16 cellular contexts compared by ENCODE assay signal in the genomic region with DNA sequence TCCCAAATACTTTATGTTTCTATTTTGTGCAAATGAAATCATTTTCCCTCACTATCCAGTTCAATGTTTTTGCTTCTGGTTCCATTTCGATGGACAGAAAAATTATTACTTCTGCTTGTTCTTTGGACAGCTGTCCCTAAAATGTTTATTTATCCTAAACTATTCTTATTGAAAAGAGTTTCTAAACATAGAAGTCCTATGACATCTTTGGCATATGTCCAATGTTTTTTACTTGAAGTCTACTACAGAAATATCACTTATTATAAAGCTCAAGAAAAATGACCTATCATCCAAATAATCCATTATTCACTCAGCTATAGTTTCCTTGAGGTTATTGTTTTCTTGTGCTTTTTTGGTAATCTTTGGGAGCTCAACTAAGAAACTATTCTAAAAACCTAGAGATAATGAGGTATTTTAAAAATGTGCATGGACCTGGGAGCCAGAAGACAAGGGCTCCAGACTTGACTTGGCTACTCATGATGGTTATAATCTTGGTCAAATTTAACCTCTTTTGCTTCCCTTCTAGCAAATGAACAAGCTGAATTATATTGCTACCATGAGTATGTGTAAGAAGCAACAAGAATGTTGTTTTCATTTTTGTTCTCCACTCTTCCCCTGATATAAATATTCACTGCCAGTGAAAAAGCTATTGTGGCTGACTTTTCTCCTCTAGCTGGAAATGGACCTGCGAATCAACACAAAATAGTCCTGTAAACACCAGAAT.
A peak's percentile ranks its signal among the peaks of the same experiment; 100 is the strongest.
DNase-seq lines count a peak whose midpoint lies in the region; ATAC-seq and TF ChIP-seq lines count a peak whose summit lies in the region.
"Had no signal": no experiment of that assay in that cellular context is flagged by ENCODE, and none has a peak within 500 bp of the region (broad histone marks: within the 10 kb centered on the region; RNA-seq: fewer than 3 reads in every experiment).

No MANE protein-coding gene starts in this region.

- no peaks in the 10 kb centered on the region for H3K27me3 Mint-ChIP-seq in central memory CD8-positive, alpha-beta T cell
- no peaks in the 10 kb centered on the region for H3K27me3 Mint-ChIP-seq in stimulated activated naive CD8-positive, alpha-beta T cell treated with anti-CD3 and anti-CD28 coated beads, Interleukin-15, amount 100 ng/mL, for 72 hours
- H3K27me3 Mint-ChIP-seq: activated CD4-positive, alpha-beta memory T cell treated with anti-CD3 and anti-CD28 coated beads, Interleukin-2, amount 10 ng/mL, durations not matched to agents 7 days and 5 days had no signal

- H3K36me3 ChIP-seq in left ventricle myocardium inferior = no peaks in the 10 kb centered on the region
- no peaks in the 10 kb centered on the region for H3K36me3 ChIP-seq in tibial artery
- H3K36me3 ChIP-seq: esophagus squamous epithelium, ovary had no signal

- H3K9me3 ChIP-seq in left ventricle myocardium inferior (replicated peaks) (no peaks in the 10 kb centered on the region), tibial artery (no peaks in the 10 kb centered on the region)
- H3K9me3 ChIP-seq: esophagus squamous epithelium, ovary had no signal

- DNase-seq in left ventricle myocardium inferior (no peak), Right ventricle myocardium superior (no peak), iris pigment epithelial cell (ENCODE audit: low read depth) (peak; percentile 57), tibial artery (no peak), OCI-M2 (lab: John Stamatoyannopoulos, UW; ENCODE audit: unreplicated experiment) (no peak)
- no peak for DNase-seq in central memory CD8-positive, alpha-beta T cell (ENCODE audit: low spot score in 2 of 2)
- no peak for DNase-seq in stimulated activated naive CD8-positive, alpha-beta T cell treated with anti-CD3 and anti-CD28 coated beads, Interleukin-15, amount 100 ng/mL, for 72 hours
- DNase-seq: activated CD4-positive, alpha-beta memory T cell treated with anti-CD3 and anti-CD28 coated beads, Interleukin-2, amount 10 ng/mL, durations not matched to agents 7 days and 5 days; COR-L47; cortex of kidney; esophagus squamous epithelium; ovary; stimulated activated CD4-positive, alpha-beta T cell treated with anti-CD3 and anti-CD28 coated beads, Interleukin-4, amount 100 ng/mL, for 24 hours; SW 1271 had no signal

- H3K4me3 ChIP-seq in left ventricle myocardium inferior = no peak overlapping the region
- H3K4me3 ChIP-seq in tibial artery = no peak overlapping the region
- H3K4me3 ChIP-seq: esophagus squamous epithelium, ovary had no signal

- intact Hi-C loops in left ventricle myocardium inferior (cut with micrococcal nuclease) = no loop called here
- intact Hi-C loops in Right ventricle myocardium superior (cut with DNase I) = no loop called here
- intact Hi-C loops in tibial artery (cut with DNase I; ENCODE audit: low total_unique reads) = no loop called here

- H3K4me1 ChIP-seq in left ventricle myocardium inferior (peaks cover 61% of the 10 kb centered on the region), tibial artery (peaks cover 0 to 59% (median 25%) of the 10 kb centered on the region in 4 donors)

- peak overlapping the region; percentile 47 for H3K27ac Mint-ChIP-seq in central memory CD8-positive, alpha-beta T cell (ENCODE audit: low read depth)
- H3K27ac Mint-ChIP-seq in stimulated activated naive CD8-positive, alpha-beta T cell treated with anti-CD3 and anti-CD28 coated beads, Interleukin-15, amount 100 ng/mL, for 72 hours = no peak overlapping the region
- H3K27ac Mint-ChIP-seq: activated CD4-positive, alpha-beta memory T cell treated with anti-CD3 and anti-CD28 coated beads, Interleukin-2, amount 10 ng/mL, durations not matched to agents 7 days and 5 days; activated T-helper 1 cell treated with anti-CD3 and anti-CD28 coated beads, Interleukin-12 subunit alpha, Interleukin-12 subunit beta, Interleukin-2, Interleukin-4 antibody, amounts not matched to agents 30 ng/mL and 10 ng/mL and 1 ng/mL, durations not matched to agents 14 hours and 24 hours and 36 hours had no signal

- no peak for TF ChIP-seq CTCF in left ventricle myocardium inferior (IDR thresholded peaks at IDR 0.05; ENCODE audit: borderline replicate concordance)
- no peak for TF ChIP-seq CTCF in tibial artery (IDR thresholded peaks at IDR 0.05)

- H3K27ac ChIP-seq in left ventricle myocardium inferior (replicated peaks) (peak overlapping the region; percentile 49), tibial artery (peak overlapping the region; percentile 10 to 42)
- H3K27ac ChIP-seq: esophagus squamous epithelium, ovary had no signal

- ATAC-seq in Right ventricle myocardium superior (ENCODE audit: poor library complexity) (no peak), HG03139 (IDR thresholded peaks at IDR 0.05; ENCODE audit: unreplicated experiment) (no peak)
- no peak for ATAC-seq in central memory CD8-positive, alpha-beta T cell (replicated peaks; ENCODE audit: extremely low read depth, poor library complexity, severe bottlenecking)
- no peak for ATAC-seq in stimulated activated naive CD8-positive, alpha-beta T cell treated with anti-CD3 and anti-CD28 coated beads, Interleukin-15, amount 100 ng/mL, for 72 hours

- H3K27me3 ChIP-seq in left ventricle myocardium inferior (ENCODE audit: low read depth) (no peaks in the 10 kb centered on the region), tibial artery (no peaks in the 10 kb centered on the region)
- H3K27me3 ChIP-seq: esophagus squamous epithelium, ovary had no signal

- H3K4me1 Mint-ChIP-seq in central memory CD8-positive, alpha-beta T cell = peaks cover 56% of the 10 kb centered on the region
- H3K4me1 Mint-ChIP-seq in stimulated activated naive CD8-positive, alpha-beta T cell treated with anti-CD3 and anti-CD28 coated beads, Interleukin-15, amount 100 ng/mL, for 72 hours = peaks cover 22% of the 10 kb centered on the region
- H3K4me1 Mint-ChIP-seq: activated CD4-positive, alpha-beta memory T cell treated with anti-CD3 and anti-CD28 coated beads, Interleukin-2, amount 10 ng/mL, durations not matched to agents 7 days and 5 days had no signal

- peaks cover 3% of the 10 kb centered on the region for H3K36me3 Mint-ChIP-seq in central memory CD8-positive, alpha-beta T cell (ENCODE audit: insufficient read depth)

- no peaks in the 10 kb centered on the region for H3K9me3 Mint-ChIP-seq in central memory CD8-positive, alpha-beta T cell
- H3K9me3 Mint-ChIP-seq in stimulated activated naive CD8-positive, alpha-beta T cell treated with anti-CD3 and anti-CD28 coated beads, Interleukin-15, amount 100 ng/mL, for 72 hours = no peaks in the 10 kb centered on the region
- H3K9me3 Mint-ChIP-seq: activated CD4-positive, alpha-beta memory T cell treated with anti-CD3 and anti-CD28 coated beads, Interleukin-2, amount 10 ng/mL, durations not matched to agents 7 days and 5 days; activated T-helper 1 cell treated with anti-CD3 and anti-CD28 coated beads, Interleukin-12 subunit alpha, Interleukin-12 subunit beta, Interleukin-2, Interleukin-4 antibody, amounts not matched to agents 30 ng/mL and 10 ng/mL and 1 ng/mL, durations not matched to agents 14 hours and 24 hours and 36 hours had no signal

- no peak overlapping the region for H3K4me3 Mint-ChIP-seq in central memory CD8-positive, alpha-beta T cell
- no peak overlapping the region for H3K4me3 Mint-ChIP-seq in stimulated activated naive CD8-positive, alpha-beta T cell treated with anti-CD3 and anti-CD28 coated beads, Interleukin-15, amount 100 ng/mL, for 72 hours
- H3K4me3 Mint-ChIP-seq: activated CD4-positive, alpha-beta memory T cell treated with anti-CD3 and anti-CD28 coated beads, Interleukin-2, amount 10 ng/mL, durations not matched to agents 7 days and 5 days; activated T-helper 1 cell treated with anti-CD3 and anti-CD28 coated beads, Interleukin-12 subunit alpha, Interleukin-12 subunit beta, Interleukin-2, Interleukin-4 antibody, amounts not matched to agents 30 ng/mL and 10 ng/mL and 1 ng/mL, durations not matched to agents 14 hours and 24 hours and 36 hours had no signal
